ENCODE assay signal across 23 cellular contexts in the genomic region with DNA sequence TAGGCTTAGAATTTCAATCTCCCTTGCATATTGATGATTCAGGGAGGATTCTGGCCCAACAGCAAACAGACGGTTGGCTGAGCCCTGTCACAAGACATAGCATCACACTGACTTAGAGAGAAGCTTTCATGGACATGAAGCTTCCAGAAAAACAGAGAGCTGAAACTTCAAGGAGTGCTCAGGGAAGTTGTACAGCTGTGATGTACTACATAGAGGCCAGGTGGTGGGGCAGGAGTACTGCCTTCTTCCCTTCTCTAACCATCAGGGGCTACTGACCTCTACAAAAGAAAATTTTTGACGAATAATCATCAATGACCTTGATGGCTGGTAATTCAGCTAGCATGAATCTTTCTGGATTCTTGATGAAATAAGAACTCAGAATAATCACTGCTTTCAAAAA.
DNase-seq lines count a peak whose midpoint lies in the region; ATAC-seq, FAIRE-seq and TF ChIP-seq lines count a peak whose summit lies in the region.
"Had no signal": no experiment of that assay in that cellular context is flagged by ENCODE, and none has a peak within 500 bp of the region (broad histone marks: within the 10 kb centered on the region; RNA-seq: fewer than 3 reads in every experiment).

No MANE protein-coding gene starts in this region.

- no peak overlapping the region for H3K4me3 ChIP-seq in H1 (ENCODE audit: extremely low read depth in 1 of 4, insufficient read depth in 2 of 4, low read depth in 3 of 4, low read length in 4 of 4)

- no peak overlapping the region for H3K56ac ChIP-seq in H1 (replicated peaks; ENCODE audit: insufficient read length, low read depth, low read length)

- no peak overlapping the region for H4K91ac ChIP-seq in H1 (replicated peaks; ENCODE audit: insufficient read length, low read length)

- peak; percentile 9 for DNase-seq in RPMI7951 (ENCODE audit: low read depth)
- DNase-seq in H1 (ENCODE audit: low read depth in 1 of 2, low spot score in 2 of 2), result no peak
- DNase-seq in foreskin keratinocyte, result no peak
- no peak for DNase-seq in activated T-cell treated with anti-CD3 and anti-CD28 coated beads for 4 hours
- no peak for DNase-seq in GM12892 (ENCODE audit: insufficient read length)
- no peak for DNase-seq in NCI-H345 (lab: John Stamatoyannopoulos, UW)
- no peak for DNase-seq in NCI-H526 treated with DMSO at 0.1 percent for 48 hours (lab: John Stamatoyannopoulos, UW)
- DNase-seq: ACHN; BE2C; C1 segment of cervical spinal cord; CD4-positive, CD25-positive, alpha-beta regulatory T cell; CD8-positive, alpha-beta memory T cell; COR-L47; DMS 273 treated with DMSO at 0.1 percent for 48 hours; DMS53; DND-41; EL; GOT3; HCEC 1CT had no signal

- H2BK20ac ChIP-seq in H1 (ENCODE audit: low read length), result no peak overlapping the region

- H3K27ac ChIP-seq in H1 (ENCODE audit: low read depth, low read length) (no peak overlapping the region), foreskin keratinocyte (no peak overlapping the region)
- H3K27ac ChIP-seq: HL-60 had no signal

- no peaks in the 10 kb centered on the region for H4K20me1 ChIP-seq in H1 (replicated peaks in 1 of 2; ENCODE audit: control insufficient read depth in 1 of 2, insufficient read depth in 2 of 2, low read length in 2 of 2)

- no peak overlapping the region; the same call in 1 of the 2 replicates for H2AK5ac ChIP-seq in H1 (ENCODE audit: low read depth, low read length)

- POLR2A ChIA-PET in H1 (lab: Charles Lee; ENCODE audit: partially characterized antibody), result interaction anchor here (0.6 kb wide), 2 partner anchors 242 to 354 kb away, joined by 3 to 4 read pairs; no protein-coding TSS in a partner anchor

- H2BK12ac ChIP-seq in H1 (ENCODE audit: low read depth, low read length), result no peak overlapping the region

- TF ChIP-seq RAD21 in H1 (IDR thresholded peaks at IDR 0.05 in 1 of 2, conservative IDR thresholded peaks at IDR 0.05 in 1 of 2; ENCODE audit: low read depth in 2 of 2, low read length in 2 of 2), result peak; percentile 41 to 66

- no peak overlapping the region for H3K23ac ChIP-seq in H1 (ENCODE audit: insufficient read length)

- H3K4me1 ChIP-seq in H1 (replicated peaks in 1 of 4; ENCODE audit: control insufficient read depth in 3 of 4, insufficient read depth in 4 of 4, low read length in 3 of 4) (no peaks in the 10 kb centered on the region), foreskin keratinocyte (no peaks in the 10 kb centered on the region)
- H3K4me1 ChIP-seq: BE2C had no signal

- 91% methylated on average over 2 of the region's 2 CpGs; no CpG with 5 or more reads in 1 of the 2 experiments for WGBS in H1 (ENCODE audit: extremely low coverage in 1 of 2, insufficient coverage in 1 of 2, insufficient read length in 1 of 2, insufficient replicate concordance in 2 of 2, low coverage in 1 of 2, low lambda C conversion rate in 2 of 2, missing lambda C conversion rate in 1 of 2), 2 experiments

- no peak overlapping the region for H4K8ac ChIP-seq in H1 (ENCODE audit: extremely low read depth, insufficient read depth, low read length)

- TF ChIP-seq CTCF in H1 (IDR thresholded peaks at IDR 0.05; ENCODE audit: control extremely low read depth in 1 of 3, insufficient read depth in 1 of 3, low read depth in 1 of 3, low read length in 3 of 3), result peak in 2 of 3 experiments; percentile 23 to 32; a peak in 2 of 4 replicates
- TF ChIP-seq CTCF in foreskin keratinocyte (conservative IDR thresholded peaks at IDR 0.05), result peak; percentile 6

- no peak overlapping the region for H3K18ac ChIP-seq in H1 (ENCODE audit: extremely low read depth, low read length)

- peak; percentile 70 for FAIRE-seq in H1 (lab: Jason Lieb, UNC)
- FAIRE-seq in GM12892 (lab: Jason Lieb, UNC), result no peak
- FAIRE-seq: A204.1, GM12891, GM18507 had no signal

- H3K79me1 ChIP-seq in H1 (ENCODE audit: low read depth, low read length), result no peaks in the 10 kb centered on the region; the same call in 1 of the 2 replicates

- no peak overlapping the region for H3K9ac ChIP-seq in H1 (replicated peaks in 1 of 4; ENCODE audit: extremely low read depth in 1 of 4, low read depth in 3 of 4, low read length in 3 of 4)

- H3K27me3 ChIP-seq in H1 (replicated peaks in 1 of 4; ENCODE audit: control insufficient read depth in 3 of 4, extremely low read depth in 1 of 4, insufficient read depth in 3 of 4, low read length in 3 of 4) (no peaks in the 10 kb centered on the region), foreskin keratinocyte (no peaks in the 10 kb centered on the region)
- H3K27me3 ChIP-seq: BE2C had no signal

- CTCF ChIA-PET in H1 (lab: Charles Lee; ENCODE audit: partially characterized antibody), result interaction anchor here (1.0 to 3.3 kb wide), 9 partner anchors 9 to 214 kb away, joined by 3 to 19 read pairs (median 4); no protein-coding TSS in a partner anchor

- no peak for TF ChIP-seq EP300 in H1 (IDR thresholded peaks at IDR 0.05; ENCODE audit: borderline replicate concordance in 1 of 2, low read depth in 2 of 2, low read length in 2 of 2)

- H3K9me3 ChIP-seq in H1 (ENCODE audit: insufficient read depth in 2 of 2, low read depth in 1 of 2, low read length in 1 of 2), result no peaks in the 10 kb centered on the region
- H3K9me3 ChIP-seq: BE2C had no signal

- no peak for ATAC-seq in foreskin keratinocyte

- H3K23me2 ChIP-seq in H1 (ENCODE audit: low read depth, low read length), result no peaks in the 10 kb centered on the region

- no peaks in the 10 kb centered on the region for H3K36me3 ChIP-seq in H1 (ENCODE audit: control insufficient read depth in 2 of 4, insufficient read depth in 4 of 4, low read length in 3 of 4)
- H3K36me3 ChIP-seq: BE2C had no signal

- no peak overlapping the region for H2AFZ ChIP-seq in H1 (ENCODE audit: low read length)

- H3K79me2 ChIP-seq in H1 (ENCODE audit: control insufficient read depth in 1 of 2, insufficient read depth in 2 of 2, low read length in 2 of 2), result no peaks in the 10 kb centered on the region

- TF ChIP-seq POLR2A in H1 (IDR thresholded peaks at IDR 0.05; ENCODE audit: control extremely low read depth in 1 of 2, low read depth in 2 of 2, low read length in 2 of 2) (no peak), GM12892 (IDR thresholded peaks at IDR 0.05; ENCODE audit: low read depth, low read length) (no peak)

- no peak overlapping the region for H4K5ac ChIP-seq in H1 (ENCODE audit: insufficient read length, low read depth, low read length)

- H2BK5ac ChIP-seq in H1 (ENCODE audit: low read depth, low read length), result no peak overlapping the region

- H3K4ac ChIP-seq in H1 (replicated peaks; ENCODE audit: insufficient read length, low read depth, low read length), result no peak overlapping the region

- H3K14ac ChIP-seq in H1 (ENCODE audit: insufficient read length), result no peak overlapping the region

- no peak overlapping the region for H2BK15ac ChIP-seq in H1 (ENCODE audit: low read length)

- no peak overlapping the region for H3K4me2 ChIP-seq in H1 (ENCODE audit: insufficient read depth in 1 of 2, low read depth in 2 of 2, low read length in 2 of 2)

- H2BK120ac ChIP-seq in H1 (replicated peaks; ENCODE audit: low read depth, low read length), result no peak overlapping the region

TF ChIP-seq in H1, 55 proteins besides CTCF, POLR2A, EP300 and RAD21:
- TF ChIP-seq YY1 (IDR thresholded peaks at IDR 0.05; ENCODE audit: low read depth, low read length) (no peak), CTBP2 (IDR thresholded peaks at IDR 0.05; ENCODE audit: borderline replicate concordance, insufficient read depth, insufficient read length, low read length) (no peak), TAF7 (optimal IDR thresholded peaks at IDR 0.05; ENCODE audit: borderline replicate concordance, low read depth, low read length) (no peak), EGR1 (IDR thresholded peaks at IDR 0.05; ENCODE audit: borderline replicate concordance, low read depth, low read length) (no peak), KDM1A (IDR thresholded peaks at IDR 0.05; ENCODE audit: borderline replicate concordance, low read length) (no peak), BCL11A (IDR thresholded peaks at IDR 0.05; ENCODE audit: low read depth in 2 of 2, low read length in 2 of 2) (no peak), ZNF274 (IDR thresholded peaks at IDR 0.05; ENCODE audit: borderline replicate concordance, extremely low read depth, low read length) (no peak), USF2 (IDR thresholded peaks at IDR 0.05; ENCODE audit: low read length) (no peak), SP4 (IDR thresholded peaks at IDR 0.05; ENCODE audit: low read length) (no peak), CEBPB (IDR thresholded peaks at IDR 0.05; ENCODE audit: low read depth, low read length) (no peak), KDM5A (IDR thresholded peaks at IDR 0.05; ENCODE audit: low read length) (no peak), ATF2 (IDR thresholded peaks at IDR 0.05; ENCODE audit: low read length) (no peak), GABPA (IDR thresholded peaks at IDR 0.05; ENCODE audit: borderline replicate concordance, insufficient read depth, low read length) (no peak), SAP30 (IDR thresholded peaks at IDR 0.05; ENCODE audit: insufficient read depth, insufficient replicate concordance, low read length) (no peak), KDM4A (IDR thresholded peaks at IDR 0.05; ENCODE audit: low read depth, low read length, severe bottlenecking) (no peak)
